21 cellular contexts compared by ENCODE assay signal in genomic region chr20:44732327-44732726, GRCh38. TPM values are rescaled to one million over a fixed set of nuclear protein-coding genes. Genes with fewer than 3 reads are reported as not detected.
DNase-seq lines count a peak whose midpoint lies in the region; ATAC-seq and TF ChIP-seq lines count a peak whose summit lies in the region.
"Had no signal": no experiment of that assay in that cellular context is flagged by ENCODE, and none has a peak within 500 bp of the region (broad histone marks: within the 10 kb centered on the region; RNA-seq: fewer than 3 reads in every experiment).

No MANE protein-coding gene starts in this region.

- CTCF ChIA-PET in Panc1 (lab: Charles Lee): interaction anchor here (0.6 to 2.0 kb wide), 3 partner anchors 11 to 90 kb away, joined by 3 to 33 read pairs (median 5); no protein-coding TSS in a partner anchor

- H3K4me1 Mint-ChIP-seq in activated T-cell treated with anti-CD3 and anti-CD28 coated beads, Interleukin-2, amount 50 U/mL, for 4 hours (ENCODE audit: low read depth): peaks cover 16% of the 10 kb centered on the region

- H3K27ac ChIP-seq in Panc1 (ENCODE audit: low read length) (peak overlapping the region; percentile 99), dorsolateral prefrontal cortex (peak overlapping the region in 40 of 59 donors; percentile 17 to 87 (median 69)), uterus (no peak overlapping the region), left lung (no peak overlapping the region)

- BruUV-seq in Panc1 (replicated peaks; lab: Mats Ljungman, UMichigan): no TSS peak

- H3K27me3 ChIP-seq in Panc1 (ENCODE audit: control insufficient read depth, insufficient read depth, low read length) (no peaks in the 10 kb centered on the region), dorsolateral prefrontal cortex (no peaks in the 10 kb centered on the region), uterus (no peaks in the 10 kb centered on the region), left lung (no peaks in the 10 kb centered on the region)
- H3K27me3 ChIP-seq: heart left ventricle had no signal

- H3K4me1 ChIP-seq in Panc1 (ENCODE audit: control insufficient read depth, insufficient read depth, low read length): peaks cover 62% of the 10 kb centered on the region
- no peaks in the 10 kb centered on the region for H3K4me1 ChIP-seq in uterus
- peaks cover 4 to 15% of the 10 kb centered on the region in 2 donors for H3K4me1 ChIP-seq in left lung

- H3K4me3 ChIP-seq in Panc1 (ENCODE audit: low read depth in 2 of 2, low read length in 2 of 2) (no peak overlapping the region), dorsolateral prefrontal cortex (no peak overlapping the region), uterus (no peak overlapping the region), left lung (no peak overlapping the region)
- H3K4me3 ChIP-seq: heart left ventricle, smooth muscle cell had no signal

- H3K36me3 ChIP-seq in Panc1 (ENCODE audit: control insufficient read depth, insufficient read depth, low read length): no peaks in the 10 kb centered on the region
- H3K36me3 ChIP-seq in uterus: no peaks in the 10 kb centered on the region
- H3K36me3 ChIP-seq in left lung: no peaks in the 10 kb centered on the region
- H3K36me3 ChIP-seq: heart left ventricle had no signal

- in situ Hi-C loops in Panc1 (cut with HindIII; ENCODE audit: low pct_unique_long_range_greater_than_20kb, low sequenced_read_pairs): no loop called here

- H3K9me3 ChIP-seq in Panc1 (ENCODE audit: control insufficient read depth, insufficient read depth, low read depth, low read length): no peaks in the 10 kb centered on the region; the same call in 1 of the 2 replicates
- H3K9me3 ChIP-seq in uterus: no peaks in the 10 kb centered on the region
- peaks cover 0 to 3% of the 10 kb centered on the region in 2 donors for H3K9me3 ChIP-seq in left lung
- H3K9me3 ChIP-seq: heart left ventricle had no signal

- DNase-seq in activated T-cell treated with anti-CD3 and anti-CD28 coated beads, Interleukin-2, amount 50 U/mL, for 4 hours: no peak
- DNase-seq in activated T-cell treated with anti-CD3 and anti-CD28 coated beads, Interleukin-2, amount 50 U/mL, for 48 hours: no peak
- DNase-seq in Panc1 (ENCODE audit: low read depth, low spot score) (no peak), dorsolateral prefrontal cortex (no peak), uterus (no peak), left lung (no peak), UCSD-AML1 (lab: John Stamatoyannopoulos, UW; ENCODE audit: unreplicated experiment) (no peak)
- no peak for DNase-seq in stimulated activated naive CD8-positive, alpha-beta T cell treated with anti-CD3 and anti-CD28 coated beads, Interleukin-15, Interleukin-2, amounts not matched to agents 100 U/mL and 50 U/mL, for 24 hours
- DNase-seq: activated CD8-positive, alpha-beta memory T cell treated with anti-CD3 and anti-CD28 coated beads, Interleukin-2, amount 10 ng/mL, durations not matched to agents 7 days and 5 days; C1 segment of cervical spinal cord; GF-D8; KG1; NCI-H1092 treated with DMSO at 0.1 percent for 48 hours; stimulated activated CD4-positive, alpha-beta T cell treated with anti-CD3 and anti-CD28 coated beads, Interleukin-4, amount 100 ng/mL, for 24 hours had no signal

- ATAC-seq in activated T-cell treated with anti-CD3 and anti-CD28 coated beads, Interleukin-2, amount 50 U/mL, for 4 hours: peak; percentile 36 to 44
- no peak for ATAC-seq in Panc1
- ATAC-seq in stimulated activated naive CD8-positive, alpha-beta T cell treated with anti-CD3 and anti-CD28 coated beads, Interleukin-15, Interleukin-2, amounts not matched to agents 100 U/mL and 50 U/mL, for 24 hours: peak; percentile 41
- ATAC-seq in left lung: no peak
- ATAC-seq: activated CD8-positive, alpha-beta memory T cell treated with anti-CD3 and anti-CD28 coated beads, Interleukin-2, amount 10 ng/mL, durations not matched to agents 7 days and 5 days; natural killer cell treated with Interleukin-12 subunit alpha and Interleukin-12 subunit beta and Interleukin-15 and Interleukin-18, amount 100 ng/mL, for 72 hours had no signal

- POLR2A ChIA-PET in Panc1 (lab: Charles Lee): interaction anchor here (0.7 kb wide), 1 partner anchor 43 kb away, joined by 4 read pairs; no protein-coding TSS in a partner anchor

- H3K27me3 Mint-ChIP-seq in activated T-cell treated with anti-CD3 and anti-CD28 coated beads, Interleukin-2, amount 50 U/mL, for 4 hours (ENCODE audit: low read depth): no peaks in the 10 kb centered on the region
- H3K27me3 Mint-ChIP-seq: activated CD8-positive, alpha-beta memory T cell treated with anti-CD3 and anti-CD28 coated beads, Interleukin-2, amount 10 ng/mL, durations not matched to agents 7 days and 5 days; activated naive CD8-positive, alpha-beta T cell had no signal

- peaks cover 3% of the 10 kb centered on the region for H3K9me3 Mint-ChIP-seq in activated T-cell treated with anti-CD3 and anti-CD28 coated beads, Interleukin-2, amount 50 U/mL, for 4 hours

- no peak overlapping the region for H3K4me3 Mint-ChIP-seq in activated T-cell treated with anti-CD3 and anti-CD28 coated beads, Interleukin-2, amount 50 U/mL, for 4 hours
- H3K4me3 Mint-ChIP-seq: activated CD8-positive, alpha-beta memory T cell treated with anti-CD3 and anti-CD28 coated beads, Interleukin-2, amount 10 ng/mL, durations not matched to agents 7 days and 5 days; activated naive CD8-positive, alpha-beta T cell; memory B cell; natural killer cell treated with Interleukin-12 subunit alpha and Interleukin-12 subunit beta and Interleukin-15 and Interleukin-18, amount 100 ng/mL, for 72 hours; T-helper 2 cell treated with Interferon-gamma antibody and Interleukin-4, amounts not matched to agents 5 μg/mL and 100 μg/mL, for 36 hours had no signal

- TF ChIP-seq CTCF in Panc1 (IDR thresholded peaks at IDR 0.05): no peak
- no peak for TF ChIP-seq CTCF in dorsolateral prefrontal cortex (IDR thresholded peaks at IDR 0.05 in 54 of 56, conservative IDR thresholded peaks at IDR 0.05 in 2 of 56; ENCODE audit: low read depth in 1 of 56, partially characterized antibody in 56 of 56)
- TF ChIP-seq CTCF in uterus (IDR thresholded peaks at IDR 0.05): no peak
- TF ChIP-seq CTCF in left lung (IDR thresholded peaks at IDR 0.05): no peak

- H3K36me3 Mint-ChIP-seq in activated T-cell treated with anti-CD3 and anti-CD28 coated beads, Interleukin-2, amount 50 U/mL, for 4 hours (ENCODE audit: insufficient read depth): no peaks in the 10 kb centered on the region
- H3K36me3 Mint-ChIP-seq: activated naive CD8-positive, alpha-beta T cell; natural killer cell treated with Interleukin-12 subunit alpha and Interleukin-12 subunit beta and Interleukin-15 and Interleukin-18, amount 100 ng/mL, for 72 hours had no signal

- TF ChIP-seq POLR2A in uterus (IDR thresholded peaks at IDR 0.05): no peak

- intact Hi-C loops in Panc1 (cut with micrococcal nuclease; ENCODE audit: unreplicated experiment) (no loop called here), dorsolateral prefrontal cortex (cut with DNase I) (loop anchor here in 1 of 2 donors (5.0 kb wide), 1 partner anchor 200 kb away; no protein-coding TSS in a partner anchor), uterus (cut with DNase I; ENCODE audit: low total_unique reads) (loop anchor here (5.0 kb wide), 1 partner anchor 45 kb away; no protein-coding TSS in a partner anchor), left lung (cut with DNase I) (no loop called here)

RNA-seq across cellular contexts. Expression of gene KCNK15, which starts 13.3 kb away (rescaled TPM):
- total RNA-seq in activated T-cell treated with anti-CD3 and anti-CD28 coated beads, Interleukin-2, amount 50 U/mL, for 4 hours: 1 to 10 TPM in 2 of 3 donors, under 1 TPM in 1; 0.96 to 1.6 (median 1.1) TPM
- 7.4 TPM for total RNA-seq in Panc1 (2021; ENCODE audit: unreplicated experiment)
- polyA plus RNA-seq in Panc1 (2012; ENCODE audit: insufficient read length): 13.2 TPM
- 1 to 10 TPM in 5 of 120 experiments, under 1 TPM in 98, not detected in 17; 0.17 to 1.8 (median 0.44) TPM for total RNA-seq in dorsolateral prefrontal cortex
- 1 to 10 TPM in 3 of 4 donors, under 1 TPM in 1; 0.26 to 4.4 (median 2.0) TPM for total RNA-seq in uterus
- total RNA-seq in left lung: 1 to 10 TPM; 1.8 to 3.1 TPM
- total RNA-seq: activated CD8-positive, alpha-beta memory T cell treated with anti-CD3 and anti-CD28 coated beads, Interleukin-2, amount 10 ng/mL, durations not matched to agents 7 days and 5 days; temporal lobe had no signal

RNA-seq across cellular contexts. Expression of gene CCN5, which starts 17.2 kb away (rescaled TPM):
- total RNA-seq in activated T-cell treated with anti-CD3 and anti-CD28 coated beads, Interleukin-2, amount 50 U/mL, for 4 hours: under 1 TPM in 1 of 3 donors, not detected in 2; 0.15 TPM
- 15.2 TPM for total RNA-seq in Panc1 (2021; ENCODE audit: unreplicated experiment)
- 32.0 TPM for polyA plus RNA-seq in Panc1 (2012; ENCODE audit: insufficient read length)
- total RNA-seq in dorsolateral prefrontal cortex: 1 to 10 TPM in 81 of 120 experiments, under 1 TPM in 37, not detected in 2; 0.28 to 7.0 (median 1.4) TPM
- 10 to 100 TPM in 3 of 4 donors, not detected in 1; 19.4 to 47.9 (median 29.7) TPM for total RNA-seq in uterus
- total RNA-seq in left lung: 10 to 100 TPM; 14.3 to 20.8 TPM
- total RNA-seq: activated CD8-positive, alpha-beta memory T cell treated with anti-CD3 and anti-CD28 coated beads, Interleukin-2, amount 10 ng/mL, durations not matched to agents 7 days and 5 days; natural killer cell treated with Interleukin-12 subunit alpha and Interleukin-12 subunit beta and Interleukin-15 and Interleukin-18, amount 100 ng/mL, for 72 hours; smooth muscle cell; temporal lobe had no signal
- polyA plus RNA-seq: smooth muscle cell had no signal

Comparison
In these comparisons a context has a peak if more than half of its experiments do, and no peak if none do; other contexts are left out.
1. ATAC-seq: peak in activated T-cell treated with anti-CD3 and anti-CD28 coated beads, Interleukin-2, amount 50 U/mL, for 4 hours (2 of 2) and stimulated activated naive CD8-positive, alpha-beta T cell treated with anti-CD3 and anti-CD28 coated beads, Interleukin-15, Interleukin-2, amounts not matched to agents 100 U/mL and 50 U/mL, for 24 hours (single experiment); none in Panc1 (single experiment) and left lung (single experiment).
2. H3K27ac ChIP-seq: peak in Panc1 (single experiment) and dorsolateral prefrontal cortex (40 of 59); none in uterus (0 of 2) and left lung (0 of 2).